ENCODE assay signal across 29 cellular contexts in the genomic region with DNA sequence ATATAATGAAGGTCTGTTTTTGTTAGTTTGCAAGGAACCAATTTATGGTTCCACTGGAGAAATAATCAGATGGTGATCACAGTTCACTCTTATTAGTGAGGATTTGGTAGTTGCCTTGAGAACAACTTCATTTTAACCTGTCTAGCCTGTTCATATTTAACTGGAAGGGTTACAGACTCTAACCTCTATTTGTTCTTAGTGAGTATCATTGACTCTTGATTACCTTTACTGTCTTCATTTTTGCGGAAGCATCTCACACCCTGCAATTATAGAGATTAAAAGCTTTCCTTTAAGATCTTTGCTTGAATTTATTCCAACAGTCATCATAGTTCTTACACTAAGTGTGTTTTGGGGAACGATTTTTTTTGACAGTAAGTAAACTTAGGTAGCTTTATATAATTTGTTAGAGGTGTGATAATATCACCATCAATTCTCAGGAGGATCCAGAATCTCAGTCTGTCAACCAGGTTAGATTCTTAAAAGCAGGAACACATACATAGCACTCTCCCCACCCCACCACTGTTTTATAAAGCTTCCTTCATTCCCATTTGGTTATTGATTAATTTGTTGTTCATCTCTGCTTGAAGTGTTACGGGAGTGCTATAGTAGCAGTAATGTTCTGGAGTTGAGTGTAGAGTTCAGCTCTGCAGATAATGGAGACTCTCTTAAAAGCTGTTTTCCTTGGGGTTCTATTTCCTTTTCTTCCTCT. TPM values are rescaled to one million over a fixed set of nuclear protein-coding genes. Genes with fewer than 3 reads are reported as not detected.
A peak's percentile ranks its signal among the peaks of the same experiment; 100 is the strongest.
DNase-seq lines count a peak whose midpoint lies in the region; ATAC-seq and TF ChIP-seq lines count a peak whose summit lies in the region.
"Had no signal": no experiment of that assay in that cellular context is flagged by ENCODE, and none has a peak within 500 bp of the region (broad histone marks: within the 10 kb centered on the region; RNA-seq: fewer than 3 reads in every experiment).

No MANE protein-coding gene starts in this region.

- no peaks in the 10 kb centered on the region for H3K27me3 ChIP-seq in neuronal stem cell (ENCODE audit: control insufficient read depth in 3 of 3, insufficient read depth in 3 of 3, low read depth in 1 of 3, low read length in 3 of 3)
- H3K27me3 ChIP-seq: gastroesophageal sphincter, right lobe of liver, uterus had no signal

- no peaks in the 10 kb centered on the region for H3K4me1 ChIP-seq in neuronal stem cell (ENCODE audit: control insufficient read depth in 2 of 2, insufficient read depth in 1 of 2, low read depth in 1 of 2, low read length in 2 of 2)
- H3K4me1 ChIP-seq: right lobe of liver, uterus had no signal

- no peak overlapping the region for H2BK15ac ChIP-seq in neuronal stem cell (ENCODE audit: low read length)

- CTCF ChIA-PET in activated naive CD4-positive, alpha-beta T cell treated with anti-CD3 and anti-CD28 coated beads, Interleukin-2, amount 10 ng/mL, durations not matched to agents 7 days and 5 days (lab: Charles Lee) = interaction anchor here (1.1 kb wide), 1 partner anchor 13 kb away, joined by 3 read pairs; no protein-coding TSS in a partner anchor

- H3K4me3 Mint-ChIP-seq in natural killer cell (no peak overlapping the region), chondrocyte (ENCODE audit: unreplicated experiment) (no peak overlapping the region), mesothelial cell of epicardium (no peak overlapping the region)
- H3K4me3 Mint-ChIP-seq in natural killer cell treated with Interleukin-12 subunit alpha and Interleukin-12 subunit beta and Interleukin-15 and Interleukin-18, amount 100 ng/mL, for 72 hours = no peak overlapping the region
- no peak overlapping the region for H3K4me3 Mint-ChIP-seq in activated naive CD4-positive, alpha-beta T cell treated with anti-CD3 and anti-CD28 coated beads, Interleukin-2, amount 10 ng/mL, durations not matched to agents 7 days and 5 days
- H3K4me3 Mint-ChIP-seq: activated CD4-positive, alpha-beta T cell treated with anti-CD3 and anti-CD28 coated beads, Interleukin-2, amount 10 ng/mL, durations not matched to agents 7 days and 5 days; activated naive CD8-positive, alpha-beta T cell treated with anti-CD3 and anti-CD28 coated beads, Interleukin-2, amount 10 ng/mL, durations not matched to agents 7 days and 5 days; activated T-cell treated with anti-CD3 and anti-CD28 coated beads, Interleukin-2, amount 50 U/mL, for 72 hours; dendritic cell treated with granulocyte-macrophage colony-stimulating factor and Interleukin-4, amounts not matched to agents 40 ng/mL and 50 ng/mL, for 4 days; neural crest cell had no signal

- DNase-seq in natural killer cell (no peak), chondrocyte (ENCODE audit: low spot score) (no peak), mesothelial cell of epicardium (ENCODE audit: low spot score in 2 of 2, unreplicated experiment in 2 of 2) (no peak), neuronal stem cell (ENCODE audit: low spot score) (no peak)
- DNase-seq in natural killer cell treated with Interleukin-12 subunit alpha and Interleukin-12 subunit beta and Interleukin-15 and Interleukin-18, amount 100 ng/mL, for 72 hours (ENCODE audit: low spot score) = no peak
- no peak for DNase-seq in activated CD4-positive, alpha-beta T cell treated with anti-CD3 and anti-CD28 coated beads for 4 hours
- no peak for DNase-seq in activated naive CD4-positive, alpha-beta T cell treated with anti-CD3 and anti-CD28 coated beads, Interleukin-2, amount 10 ng/mL, durations not matched to agents 7 days and 5 days
- DNase-seq: activated CD4-positive, alpha-beta T cell treated with anti-CD3 and anti-CD28 coated beads, Interleukin-2, amount 10 ng/mL, durations not matched to agents 7 days and 5 days; activated naive CD8-positive, alpha-beta T cell treated with anti-CD3 and anti-CD28 coated beads, Interleukin-2, amount 10 ng/mL, durations not matched to agents 7 days and 5 days; activated T-cell treated with anti-CD3 and anti-CD28 coated beads, Interleukin-2, amount 50 U/mL, for 72 hours; AML-193; caudate nucleus; DMS53; left ventricle myocardium superior; midbrain; NCI-H146; NCI-H510A; NK-92 treated with Interleukin-12 subunit alpha and Interleukin-12 subunit beta, amount 100 ng/mL, for 24 hours; posterior cingulate gyrus; right lobe of liver; Right ventricle myocardium superior; stimulated activated CD4-positive, alpha-beta T cell treated with anti-CD3 and anti-CD28 coated beads, Interleukin-12 subunit alpha, Interleukin-12 subunit beta, amount 100 ng/mL, for 4 hours; stimulated activated naive CD8-positive, alpha-beta T cell treated with anti-CD3 and anti-CD28 coated beads, Interleukin-15, Interleukin-2, amounts not matched to agents 100 U/mL and 50 U/mL, for 24 hours; uterus had no signal

- no peak overlapping the region for H2AK5ac ChIP-seq in neuronal stem cell (ENCODE audit: low read depth, low read length)

- H3K36me3 Mint-ChIP-seq in natural killer cell (peaks cover 6% of the 10 kb centered on the region), chondrocyte (ENCODE audit: low read depth) (peaks cover 9% of the 10 kb centered on the region), mesothelial cell of epicardium (peaks cover 30% of the 10 kb centered on the region)
- H3K36me3 Mint-ChIP-seq in natural killer cell treated with Interleukin-12 subunit alpha and Interleukin-12 subunit beta and Interleukin-15 and Interleukin-18, amount 100 ng/mL, for 72 hours = peaks cover 5% of the 10 kb centered on the region
- H3K36me3 Mint-ChIP-seq in activated naive CD4-positive, alpha-beta T cell treated with anti-CD3 and anti-CD28 coated beads, Interleukin-2, amount 10 ng/mL, durations not matched to agents 7 days and 5 days = peaks cover 22% of the 10 kb centered on the region

- no peak for ATAC-seq in natural killer cell
- ATAC-seq in natural killer cell treated with Interleukin-12 subunit alpha and Interleukin-12 subunit beta and Interleukin-15 and Interleukin-18, amount 100 ng/mL, for 72 hours = no peak
- ATAC-seq in GM21423 (IDR thresholded peaks at IDR 0.05; ENCODE audit: unreplicated experiment) = no peak
- ATAC-seq: activated T-cell treated with anti-CD3 and anti-CD28 coated beads, Interleukin-2, amount 50 U/mL, for 72 hours; gastroesophageal sphincter; left ventricle myocardium superior; right lobe of liver; stimulated activated naive CD8-positive, alpha-beta T cell treated with anti-CD3 and anti-CD28 coated beads, Interleukin-15, Interleukin-2, amounts not matched to agents 100 U/mL and 50 U/mL, for 24 hours had no signal

- H3K27ac Mint-ChIP-seq in natural killer cell = peak overlapping the region; percentile 0 to 4
- H3K27ac Mint-ChIP-seq in natural killer cell treated with Interleukin-12 subunit alpha and Interleukin-12 subunit beta and Interleukin-15 and Interleukin-18, amount 100 ng/mL, for 72 hours = no peak overlapping the region
- H3K27ac Mint-ChIP-seq in chondrocyte (ENCODE audit: unreplicated experiment) = peak overlapping the region; percentile 42
- H3K27ac Mint-ChIP-seq in mesothelial cell of epicardium = peak overlapping the region; percentile 52
- H3K27ac Mint-ChIP-seq in activated naive CD4-positive, alpha-beta T cell treated with anti-CD3 and anti-CD28 coated beads, Interleukin-2, amount 10 ng/mL, durations not matched to agents 7 days and 5 days = no peak overlapping the region
- H3K27ac Mint-ChIP-seq: activated CD4-positive, alpha-beta T cell treated with anti-CD3 and anti-CD28 coated beads, Interleukin-2, amount 10 ng/mL, durations not matched to agents 7 days and 5 days; activated naive CD8-positive, alpha-beta T cell treated with anti-CD3 and anti-CD28 coated beads, Interleukin-2, amount 10 ng/mL, durations not matched to agents 7 days and 5 days; dendritic cell treated with granulocyte-macrophage colony-stimulating factor and Interleukin-4, amounts not matched to agents 40 ng/mL and 50 ng/mL, for 4 days had no signal

- no peak overlapping the region for H2BK12ac ChIP-seq in neuronal stem cell (ENCODE audit: low read length)

- H3K9ac ChIP-seq in neuronal stem cell (ENCODE audit: low read depth, low read length, poor library complexity) = no peak overlapping the region

- no peak overlapping the region for H3K4me3 ChIP-seq in neuronal stem cell (ENCODE audit: low read length in 2 of 2)
- H3K4me3 ChIP-seq: gastroesophageal sphincter, right lobe of liver, uterus had no signal

- H3K27ac ChIP-seq in neuronal stem cell (replicated peaks; ENCODE audit: low read length) = no peak overlapping the region
- H3K27ac ChIP-seq: gastroesophageal sphincter, right lobe of liver, uterus, VCaP had no signal

- no peak overlapping the region for H4K8ac ChIP-seq in neuronal stem cell (ENCODE audit: low read depth, low read length)

- no peak overlapping the region for H3K18ac ChIP-seq in neuronal stem cell (ENCODE audit: low read length)

- no peak for TF ChIP-seq CTCF in natural killer cell (IDR thresholded peaks at IDR 0.05)
- no peak for TF ChIP-seq CTCF in chondrocyte (IDR thresholded peaks at IDR 0.05)
- no peak for TF ChIP-seq CTCF in mesothelial cell of epicardium (IDR thresholded peaks at IDR 0.05; ENCODE audit: unreplicated experiment)

- H3K23ac ChIP-seq in neuronal stem cell (ENCODE audit: low read depth, low read length, poor library complexity) = no peak overlapping the region

- H3K36me3 ChIP-seq in neuronal stem cell (replicated peaks in 1 of 2; ENCODE audit: control insufficient read depth in 2 of 2, insufficient read depth in 2 of 2, low read length in 2 of 2) = peaks cover 0 to 65% of the 10 kb centered on the region in 2 donors
- H3K36me3 ChIP-seq: uterus had no signal

- H3K4me1 Mint-ChIP-seq in natural killer cell (peaks cover 14 to 25% of the 10 kb centered on the region in 2 donors), chondrocyte (ENCODE audit: low read depth) (peaks cover 14% of the 10 kb centered on the region), mesothelial cell of epicardium (peaks cover 12% of the 10 kb centered on the region)
- peaks cover 8 to 19% of the 10 kb centered on the region in 2 donors for H3K4me1 Mint-ChIP-seq in natural killer cell treated with Interleukin-12 subunit alpha and Interleukin-12 subunit beta and Interleukin-15 and Interleukin-18, amount 100 ng/mL, for 72 hours (ENCODE audit: low read depth in 2 of 2)
- peaks cover 5% of the 10 kb centered on the region for H3K4me1 Mint-ChIP-seq in activated naive CD4-positive, alpha-beta T cell treated with anti-CD3 and anti-CD28 coated beads, Interleukin-2, amount 10 ng/mL, durations not matched to agents 7 days and 5 days
- H3K4me1 Mint-ChIP-seq: neural crest cell had no signal

- intact Hi-C loops in natural killer cell (cut with micrococcal nuclease) = no loop called here

- H3K4ac ChIP-seq in neuronal stem cell (ENCODE audit: low read length) = no peak overlapping the region

- H3K14ac ChIP-seq in neuronal stem cell (ENCODE audit: low read length) = no peak overlapping the region

- H3K9me3 Mint-ChIP-seq in natural killer cell = no peaks in the 10 kb centered on the region
- no peaks in the 10 kb centered on the region for H3K9me3 Mint-ChIP-seq in natural killer cell treated with Interleukin-12 subunit alpha and Interleukin-12 subunit beta and Interleukin-15 and Interleukin-18, amount 100 ng/mL, for 72 hours
- H3K9me3 Mint-ChIP-seq in chondrocyte (ENCODE audit: low read depth) = no peaks in the 10 kb centered on the region
- no peaks in the 10 kb centered on the region for H3K9me3 Mint-ChIP-seq in mesothelial cell of epicardium
- no peaks in the 10 kb centered on the region for H3K9me3 Mint-ChIP-seq in activated naive CD4-positive, alpha-beta T cell treated with anti-CD3 and anti-CD28 coated beads, Interleukin-2, amount 10 ng/mL, durations not matched to agents 7 days and 5 days
- H3K9me3 Mint-ChIP-seq: activated CD4-positive, alpha-beta T cell treated with anti-CD3 and anti-CD28 coated beads, Interleukin-2, amount 10 ng/mL, durations not matched to agents 7 days and 5 days; activated naive CD8-positive, alpha-beta T cell treated with anti-CD3 and anti-CD28 coated beads, Interleukin-2, amount 10 ng/mL, durations not matched to agents 7 days and 5 days; activated T-cell treated with anti-CD3 and anti-CD28 coated beads, Interleukin-2, amount 50 U/mL, for 72 hours; dendritic cell treated with granulocyte-macrophage colony-stimulating factor and Interleukin-4, amounts not matched to agents 40 ng/mL and 50 ng/mL, for 4 days; neural crest cell had no signal

- H3K9me3 ChIP-seq in neuronal stem cell (replicated peaks in 1 of 2; ENCODE audit: control insufficient read depth in 2 of 2, insufficient read depth in 1 of 2, low read depth in 1 of 2, low read length in 2 of 2) = no peaks in the 10 kb centered on the region
- H3K9me3 ChIP-seq: gastroesophageal sphincter, right lobe of liver, uterus had no signal

- H4K91ac ChIP-seq in neuronal stem cell (ENCODE audit: low read depth, low read length, poor library complexity) = no peak overlapping the region

- H3K27me3 Mint-ChIP-seq in natural killer cell (ENCODE audit: low read depth in 2 of 2) (no peaks in the 10 kb centered on the region), chondrocyte (ENCODE audit: low read depth) (no peaks in the 10 kb centered on the region), mesothelial cell of epicardium (ENCODE audit: low read depth) (no peaks in the 10 kb centered on the region)
- no peaks in the 10 kb centered on the region for H3K27me3 Mint-ChIP-seq in natural killer cell treated with Interleukin-12 subunit alpha and Interleukin-12 subunit beta and Interleukin-15 and Interleukin-18, amount 100 ng/mL, for 72 hours
- no peaks in the 10 kb centered on the region for H3K27me3 Mint-ChIP-seq in activated naive CD4-positive, alpha-beta T cell treated with anti-CD3 and anti-CD28 coated beads, Interleukin-2, amount 10 ng/mL, durations not matched to agents 7 days and 5 days
- H3K27me3 Mint-ChIP-seq: activated CD4-positive, alpha-beta T cell treated with anti-CD3 and anti-CD28 coated beads, Interleukin-2, amount 10 ng/mL, durations not matched to agents 7 days and 5 days; activated naive CD8-positive, alpha-beta T cell treated with anti-CD3 and anti-CD28 coated beads, Interleukin-2, amount 10 ng/mL, durations not matched to agents 7 days and 5 days; dendritic cell treated with granulocyte-macrophage colony-stimulating factor and Interleukin-4, amounts not matched to agents 40 ng/mL and 50 ng/mL, for 4 days had no signal

- no peak overlapping the region for H3K4me2 ChIP-seq in neuronal stem cell (ENCODE audit: insufficient read depth, low read length, poor library complexity, severe bottlenecking)

- no peak overlapping the region for H2BK5ac ChIP-seq in neuronal stem cell (ENCODE audit: low read length)

- WGBS in neuronal stem cell (ENCODE audit: extremely low coverage in 2 of 2, insufficient read length in 2 of 2, insufficient replicate concordance in 1 of 2), 2 donors = no CpG with 5 or more reads among the region's 3 CpGs

- H2BK120ac ChIP-seq in neuronal stem cell (ENCODE audit: low read depth, low read length) = no peak overlapping the region

- no peaks in the 10 kb centered on the region for H3K79me1 ChIP-seq in neuronal stem cell (ENCODE audit: low read depth, low read length)

- no peak overlapping the region for H2AFZ ChIP-seq in neuronal stem cell (ENCODE audit: low read length)

RNA-seq across cellular contexts. Expression of gene B3GALT2, which starts 30.1 kb away (rescaled TPM):
- not detected for total RNA-seq in natural killer cell
- total RNA-seq in natural killer cell treated with Interleukin-12 subunit alpha and Interleukin-12 subunit beta and Interleukin-15 and Interleukin-18, amount 100 ng/mL, for 72 hours = not detected
- total RNA-seq in chondrocyte = 7.6 to 13.5 TPM (median 7.9 TPM) in 3 replicates
- 5.4 to 5.8 TPM (median 5.7 TPM) in 3 replicates for total RNA-seq in mesothelial cell of epicardium
- polyA plus RNA-seq in neuronal stem cell (2013, experiment 1 of 2) = 0.01 TPM
- polyA plus RNA-seq in neuronal stem cell (2013, experiment 2 of 2) = 0.03 TPM

RNA-seq across cellular contexts. Expression of gene CDC73, which starts 34.4 kb away (rescaled TPM):
- total RNA-seq in natural killer cell (10 to 100 TPM; 73.2 to 86.0 (median 82.6) TPM), chondrocyte (63.2 to 80.7 TPM (median 69.4 TPM) in 3 replicates), mesothelial cell of epicardium (67.3 to 71.1 TPM (median 70.2 TPM) in 3 replicates)
- 10 to 100 TPM; 71.8 to 76.5 TPM for total RNA-seq in natural killer cell treated with Interleukin-12 subunit alpha and Interleukin-12 subunit beta and Interleukin-15 and Interleukin-18, amount 100 ng/mL, for 72 hours
- polyA plus RNA-seq in neuronal stem cell (2013, experiment 1 of 2) = 19.3 TPM
- 19.4 TPM for polyA plus RNA-seq in neuronal stem cell (2013, experiment 2 of 2)

RNA-seq across cellular contexts. Expression of gene GLRX2, which starts 51.1 kb away (rescaled TPM):
- 10 to 100 TPM in 1 of 3 donors, 1 to 10 TPM in 2; 7.7 to 11.3 (median 9.5) TPM for total RNA-seq in natural killer cell
- total RNA-seq in natural killer cell treated with Interleukin-12 subunit alpha and Interleukin-12 subunit beta and Interleukin-15 and Interleukin-18, amount 100 ng/mL, for 72 hours = 10 to 100 TPM; 22.9 to 23.6 TPM
- 27.6 to 33.1 TPM (median 31.1 TPM) in 3 replicates for total RNA-seq in chondrocyte
- 8.9 to 10.4 TPM (median 10.3 TPM) in 3 replicates for total RNA-seq in mesothelial cell of epicardium
- polyA plus RNA-seq in neuronal stem cell (2013, experiment 1 of 2) = 5.6 TPM
- 5.8 TPM for polyA plus RNA-seq in neuronal stem cell (2013, experiment 2 of 2)

Comparison
In these comparisons a context has a peak if more than half of its experiments do, and no peak if none do; other contexts are left out.
1. H3K27ac Mint-ChIP-seq: peak in natural killer cell (2 of 2), chondrocyte (single experiment) and mesothelial cell of epicardium (single experiment); none in natural killer cell treated with Interleukin-12 subunit alpha and Interleukin-12 subunit beta and Interleukin-15 and Interleukin-18, amount 100 ng/mL, for 72 hours (0 of 2) and activated naive CD4-positive, alpha-beta T cell treated with anti-CD3 and anti-CD28 coated beads, Interleukin-2, amount 10 ng/mL, durations not matched to agents 7 days and 5 days (single experiment).